Comparison of ENCODE assay signal across 9 cellular contexts in the genomic region with DNA sequence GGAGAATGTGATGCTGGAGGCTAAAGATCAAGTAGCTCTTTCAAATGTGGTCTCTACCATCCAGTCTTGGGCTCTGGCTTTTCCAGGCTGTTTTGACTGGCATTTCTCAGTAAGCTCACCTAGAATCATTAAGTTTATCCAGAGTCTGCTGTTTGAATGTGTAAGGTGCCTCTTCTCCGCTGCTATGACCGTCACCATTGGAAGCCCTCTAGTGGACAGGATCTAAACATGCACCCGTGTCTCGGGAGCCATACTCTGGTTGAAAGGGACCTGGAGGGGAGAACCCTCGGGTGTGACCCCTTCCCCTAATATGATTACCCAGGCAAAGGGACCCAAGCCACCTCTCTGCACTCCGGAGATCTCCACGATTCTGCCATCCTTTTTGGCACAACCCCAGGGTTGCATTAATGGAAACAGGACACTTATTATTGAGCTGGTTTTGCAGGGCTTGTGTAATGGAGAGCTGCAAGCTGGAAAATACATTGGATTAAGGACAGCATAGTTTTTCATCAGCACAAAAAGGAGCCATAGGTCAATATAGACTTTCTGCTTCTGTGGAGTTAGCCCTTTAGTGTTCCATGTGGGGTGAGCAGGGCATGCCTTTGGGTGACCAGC.
A peak's percentile ranks its signal among the peaks of the same experiment; 100 is the strongest.
DNase-seq lines count a peak whose midpoint lies in the region; ATAC-seq and TF ChIP-seq lines count a peak whose summit lies in the region.
"Had no signal": no experiment of that assay in that cellular context is flagged by ENCODE, and none has a peak within 500 bp of the region (broad histone marks: within the 10 kb centered on the region; RNA-seq: fewer than 3 reads in every experiment).

No MANE protein-coding gene starts in this region.

- no peaks in the 10 kb centered on the region for H3K4me1 ChIP-seq in H9 (ENCODE audit: insufficient read depth, low read length)
- H3K4me1 ChIP-seq in gastroesophageal sphincter = no peaks in the 10 kb centered on the region
- H3K4me1 ChIP-seq in psoas muscle = no peaks in the 10 kb centered on the region

- no peak overlapping the region for H4K5ac ChIP-seq in H9 (ENCODE audit: insufficient read length, low read depth, low read length)

- H3K27ac Mint-ChIP-seq in H9 (no peak overlapping the region), T-helper 17 cell (no peak overlapping the region)
- H3K27ac Mint-ChIP-seq: T-helper 1 cell treated with Interleukin-12 subunit alpha and Interleukin-12 subunit beta and Interleukin-4 antibody, amounts not matched to agents 30 μg/mL and 1 μg/mL, for 36 hours had no signal

- H3K27me3 ChIP-seq in H9 (ENCODE audit: insufficient read depth, low read length) (no peaks in the 10 kb centered on the region), SU-DHL-6 (ENCODE audit: low read length) (no peaks in the 10 kb centered on the region), gastroesophageal sphincter (peaks cover 15% of the 10 kb centered on the region), psoas muscle (ENCODE audit: insufficient read depth in 3 of 3, low read length in 2 of 3) (peaks cover 0 to 3% (median 2%) of the 10 kb centered on the region in 3 donors)

- H3K79me1 ChIP-seq in H9 (ENCODE audit: insufficient read depth, low read depth, low read length, poor library complexity, severe bottlenecking) = no peaks in the 10 kb centered on the region

- intact Hi-C loops in psoas muscle (cut with DNase I) = loop anchor here in 1 of 2 donors (2.0 to 5.0 kb wide), 2 partner anchors 594 to 809 kb away; no protein-coding TSS in a partner anchor

- H4K20me1 ChIP-seq in H9 (ENCODE audit: control insufficient read depth, insufficient read depth, insufficient read length) (no peaks in the 10 kb centered on the region), SU-DHL-6 (ENCODE audit: low read depth, low read length) (no peaks in the 10 kb centered on the region)

- H3K4ac ChIP-seq in H9 (ENCODE audit: low read depth, low read length) = no peak overlapping the region

- H3K9me3 Mint-ChIP-seq in H9 = no peaks in the 10 kb centered on the region; a peak in 1 of 5 replicates
- H3K9me3 Mint-ChIP-seq: T-helper 1 cell treated with Interleukin-12 subunit alpha and Interleukin-12 subunit beta and Interleukin-4 antibody, amounts not matched to agents 30 μg/mL and 1 μg/mL, for 36 hours had no signal

- H3F3A ChIP-seq in SU-DHL-6 (ENCODE audit: insufficient read depth) = no peaks in the 10 kb centered on the region

- H2BK5ac ChIP-seq in H9 (ENCODE audit: insufficient read length, low read length) = no peak overlapping the region

- H3K36me3 ChIP-seq in SU-DHL-6 (ENCODE audit: low read length) (no peaks in the 10 kb centered on the region), gastroesophageal sphincter (no peaks in the 10 kb centered on the region), psoas muscle (ENCODE audit: insufficient read depth in 1 of 2, low read depth in 1 of 2) (no peaks in the 10 kb centered on the region)

- TF ChIP-seq CTCF in H9 (conservative IDR thresholded peaks at IDR 0.05) (peak; percentile 81), SU-DHL-6 (IDR thresholded peaks at IDR 0.05; ENCODE audit: insufficient read depth, low read length, poor library complexity, severe bottlenecking) (peak; percentile 70), gastroesophageal sphincter (IDR thresholded peaks at IDR 0.05) (peak; percentile 42 to 70 (median 55)), psoas muscle (IDR thresholded peaks at IDR 0.05) (peak; percentile 66)

- H3K18ac ChIP-seq in H9 (ENCODE audit: insufficient read length, low read depth, low read length) = no peak overlapping the region

- no peaks in the 10 kb centered on the region for H3K9me2 ChIP-seq in SU-DHL-6 (replicated peaks; ENCODE audit: insufficient read depth, low read length)

- no peak overlapping the region for H3T11ph ChIP-seq in H9 (ENCODE audit: low read length)

- peaks cover 1 to 4% of the 10 kb centered on the region in 2 experiments; a peak in 2 of 4 replicates for H3K4me1 Mint-ChIP-seq in H9
- no peaks in the 10 kb centered on the region for H3K4me1 Mint-ChIP-seq in T-helper 17 cell

- H3K36me3 Mint-ChIP-seq in H9 (ENCODE audit: insufficient read depth in 1 of 3, low read depth in 3 of 3) (no peaks in the 10 kb centered on the region), T-helper 17 cell (ENCODE audit: low read depth) (no peaks in the 10 kb centered on the region)

- H3K56ac ChIP-seq in H9 (ENCODE audit: insufficient read length, low read depth, low read length) = no peak overlapping the region

- H3K4me3 Mint-ChIP-seq in H9 = no peak overlapping the region
- no peak overlapping the region for H3K4me3 Mint-ChIP-seq in T-helper 17 cell
- H3K4me3 Mint-ChIP-seq: T-helper 1 cell treated with Interleukin-12 subunit alpha and Interleukin-12 subunit beta and Interleukin-4 antibody, amounts not matched to agents 30 μg/mL and 1 μg/mL, for 36 hours had no signal

- H2BK120ac ChIP-seq in H9 (ENCODE audit: low read depth, low read length, poor library complexity, severe bottlenecking) = no peak overlapping the region

- no peaks in the 10 kb centered on the region; the same call in 1 of the 2 replicates for H3K79me2 ChIP-seq in H9 (ENCODE audit: insufficient read depth, low read length)
- H3K79me2 ChIP-seq in SU-DHL-6 (ENCODE audit: insufficient read depth, low read length) = no peaks in the 10 kb centered on the region

- no peak overlapping the region for H3K4me2 ChIP-seq in H9 (ENCODE audit: insufficient read depth, insufficient read length, low read length)
- no peak overlapping the region for H3K4me2 ChIP-seq in SU-DHL-6 (ENCODE audit: low read depth, low read length, poor library complexity, severe bottlenecking)

- no peak overlapping the region for H2BK15ac ChIP-seq in H9 (ENCODE audit: low read depth, low read length)

- no peak overlapping the region for H2AK5ac ChIP-seq in H9 (ENCODE audit: insufficient read length, low read length)

- no peak overlapping the region for H3K23ac ChIP-seq in H9 (ENCODE audit: insufficient read length, low read depth, low read length)

- H2AFZ ChIP-seq in H9 (ENCODE audit: low read length) (no peak overlapping the region), SU-DHL-6 (ENCODE audit: low read depth, low read length, severe bottlenecking) (no peak overlapping the region)

- peak; percentile 48 for ATAC-seq in gastroesophageal sphincter
- peak; percentile 51 to 75 (median 66) for ATAC-seq in psoas muscle
- ATAC-seq in HG03457 (IDR thresholded peaks at IDR 0.05; ENCODE audit: unreplicated experiment) = no peak
- no peak for ATAC-seq in T-helper 17 cell

- WGBS in H9 (ENCODE audit: extremely low coverage, insufficient read length, low lambda C conversion rate) = no CpG with 5 or more reads among the region's 7 CpGs
- 0 to 16% methylated on average over 1 to 7 of the region's 7 CpGs for WGBS in gastroesophageal sphincter (ENCODE audit: low coverage in 1 of 2), 2 donors
- 6 to 11% (median 7%) methylated on average over 7 of the region's 7 CpGs for WGBS in psoas muscle, 3 donors

- H3K9ac ChIP-seq in H9 (ENCODE audit: extremely low read depth, insufficient read length, low read length) = no peak overlapping the region
- H3K9ac ChIP-seq in SU-DHL-6 (ENCODE audit: low read length) = no peak overlapping the region

- H2BK12ac ChIP-seq in H9 (ENCODE audit: insufficient read length, low read depth, low read length) = no peak overlapping the region

- no peak overlapping the region for H3K4me3 ChIP-seq in SU-DHL-6 (ENCODE audit: insufficient read depth, low read length, poor library complexity, severe bottlenecking)
- H3K4me3 ChIP-seq in gastroesophageal sphincter = no peak overlapping the region
- no peak overlapping the region for H3K4me3 ChIP-seq in psoas muscle

- H3K27me3 Mint-ChIP-seq in H9 (ENCODE audit: low read depth) = peaks cover 28% of the 10 kb centered on the region
- no peaks in the 10 kb centered on the region for H3K27me3 Mint-ChIP-seq in T-helper 17 cell

- H3K9me3 ChIP-seq in H9 (ENCODE audit: control insufficient read depth, low read depth, low read length) (no peaks in the 10 kb centered on the region), SU-DHL-6 (ENCODE audit: insufficient read depth, low read length) (no peaks in the 10 kb centered on the region), gastroesophageal sphincter (no peaks in the 10 kb centered on the region), psoas muscle (no peaks in the 10 kb centered on the region), T-helper 17 cell (ENCODE audit: control insufficient read depth, low read length, poor library complexity, severe bottlenecking) (no peaks in the 10 kb centered on the region)

- H4K91ac ChIP-seq in H9 (ENCODE audit: insufficient read length, low read depth, low read length) = no peak overlapping the region

- no peaks in the 10 kb centered on the region for H3K23me2 ChIP-seq in H9 (ENCODE audit: insufficient read length, low read depth, low read length, poor library complexity, severe bottlenecking)

- H3K27ac ChIP-seq in H9 (ENCODE audit: insufficient read length, low read depth, low read length) (no peak overlapping the region), SU-DHL-6 (ENCODE audit: low read depth, low read length) (no peak overlapping the region), gastroesophageal sphincter (no peak overlapping the region), psoas muscle (no peak overlapping the region)

- DNase-seq in DMS 273 (lab: John Stamatoyannopoulos, UW; ENCODE audit: unreplicated experiment) = peak; percentile 49
- DNase-seq in DMS 273 treated with DMSO at 0.1 percent for 48 hours (lab: John Stamatoyannopoulos, UW) = no peak
- DNase-seq in H9 = peak; percentile 64
- no peak for DNase-seq in psoas muscle
- no peak for DNase-seq in T-helper 17 cell

- TF ChIP-seq EP300 in gastroesophageal sphincter (IDR thresholded peaks at IDR 0.05) = no peak

- no peak for TF ChIP-seq POLR2A in gastroesophageal sphincter (IDR thresholded peaks at IDR 0.05)

- no peak overlapping the region for H2BK20ac ChIP-seq in H9 (ENCODE audit: low read depth, low read length, poor library complexity, severe bottlenecking)

- no peak overlapping the region for H3K14ac ChIP-seq in H9 (ENCODE audit: insufficient read depth, low read length)

- H4K8ac ChIP-seq in H9 (replicated peaks; ENCODE audit: insufficient read length, low read depth, low read length) = no peak overlapping the region

Comparison
In these comparisons a context has a peak if more than half of its experiments do, and no peak if none do; other contexts are left out.
1. DNase-seq: peak in DMS 273 (single experiment) and H9 (single experiment); none in DMS 273 treated with DMSO at 0.1 percent for 48 hours (single experiment), psoas muscle (0 of 2) and T-helper 17 cell (0 of 3).
2. ATAC-seq: peak in gastroesophageal sphincter (single experiment) and psoas muscle (4 of 4); none in HG03457 (single experiment) and T-helper 17 cell (single experiment).
3. Peak in every context shown above with its lines, with median percentiles within 50 percentile points of each other: CTCF ChIP-seq.